In the genomic region with DNA sequence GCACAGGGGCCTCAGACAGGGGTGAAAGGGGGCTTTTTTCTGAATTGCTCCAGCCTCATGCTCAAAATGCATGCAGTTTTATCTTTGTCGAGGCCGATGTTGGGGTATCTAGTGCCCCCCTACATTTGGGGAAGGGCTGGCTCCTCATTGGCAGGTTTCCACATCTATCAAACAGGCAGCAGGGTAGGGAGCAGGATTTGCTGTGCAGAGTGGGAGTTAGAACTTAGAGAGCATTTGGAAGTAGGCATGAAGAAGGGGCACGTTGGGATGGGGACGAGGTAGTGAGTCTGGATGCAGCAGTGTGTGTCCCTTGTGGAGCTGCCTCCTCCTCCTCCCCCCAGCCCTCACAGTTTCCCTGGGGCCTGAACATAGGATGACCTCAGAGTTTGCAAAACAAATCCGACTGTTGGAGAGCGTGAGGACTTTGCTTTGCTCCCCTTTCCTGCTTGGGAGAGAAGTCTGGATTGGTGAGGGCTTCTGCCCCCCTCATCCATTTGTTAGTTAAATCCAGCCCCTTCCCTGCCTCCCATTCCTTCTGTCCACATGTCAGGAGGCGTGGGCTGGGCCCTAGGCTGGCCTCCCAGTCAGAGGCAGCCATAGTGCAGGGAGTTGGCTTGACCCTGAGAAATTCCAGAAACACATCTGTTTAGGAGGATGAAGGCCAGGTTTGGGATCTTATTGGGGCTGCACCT, we compare ENCODE assay signal across 8 cellular contexts.
DNase-seq lines count a peak whose midpoint lies in the region; ATAC-seq lines count a peak whose summit lies in the region.

No MANE protein-coding gene starts in this region.

- H3K36me3 ChIP-seq in duodenal mucosa (ENCODE audit: control insufficient read depth in 1 of 2, insufficient read depth in 2 of 2, low read length in 2 of 2): no peaks in the 10 kb centered on the region

- DNase-seq in C1 segment of cervical spinal cord (lab: John Stamatoyannopoulos, UW) (peak in 11 of 14 donors; percentile 35 to 81 (median 64)), NCI-H1436 (lab: John Stamatoyannopoulos, UW) (peak; percentile 80), middle frontal gyrus (ENCODE audit: extremely low spot score, low spot score) (peak; percentile 19), DMS 273 (lab: John Stamatoyannopoulos, UW; ENCODE audit: unreplicated experiment) (no peak), AG20443 (ENCODE audit: low spot score) (no peak), AG08396 (ENCODE audit: low spot score) (no peak)

- ATAC-seq in HG02884 (IDR thresholded peaks at IDR 0.05; ENCODE audit: unreplicated experiment): no peak

- H3K27ac ChIP-seq in duodenal mucosa (ENCODE audit: low read depth, low read length): peak overlapping the region; percentile 90

- no peaks in the 10 kb centered on the region for H3K27me3 ChIP-seq in duodenal mucosa (ENCODE audit: control insufficient read depth in 1 of 2, insufficient read depth in 2 of 2, low read length in 2 of 2)

- peak overlapping the region; percentile 9 to 26 for H3K4me3 ChIP-seq in duodenal mucosa (ENCODE audit: low read depth in 1 of 2, low read length in 2 of 2)

- peak overlapping the region; percentile 63 to 69 for H3K9ac ChIP-seq in duodenal mucosa (ENCODE audit: low read depth in 1 of 2, low read length in 2 of 2)

- H3K9me3 ChIP-seq in duodenal mucosa (ENCODE audit: control insufficient read depth in 1 of 2, low read length in 2 of 2): no peaks in the 10 kb centered on the region

- H3K4me1 ChIP-seq in duodenal mucosa (ENCODE audit: control insufficient read depth in 1 of 2, insufficient read depth in 2 of 2, low read length in 2 of 2): peaks cover 34 to 53% of the 10 kb centered on the region in 2 donors

Comparison
In these comparisons a context has a peak if more than half of its experiments do, and no peak if none do; other contexts are left out.
1. DNase-seq: peak in C1 segment of cervical spinal cord (11 of 14), NCI-H1436 (single experiment) and middle frontal gyrus (single experiment); none in DMS 273 (single experiment), AG20443 (single experiment) and AG08396 (single experiment).